Comparison of ENCODE assay signal across 2 cellular contexts in the genomic region with DNA sequence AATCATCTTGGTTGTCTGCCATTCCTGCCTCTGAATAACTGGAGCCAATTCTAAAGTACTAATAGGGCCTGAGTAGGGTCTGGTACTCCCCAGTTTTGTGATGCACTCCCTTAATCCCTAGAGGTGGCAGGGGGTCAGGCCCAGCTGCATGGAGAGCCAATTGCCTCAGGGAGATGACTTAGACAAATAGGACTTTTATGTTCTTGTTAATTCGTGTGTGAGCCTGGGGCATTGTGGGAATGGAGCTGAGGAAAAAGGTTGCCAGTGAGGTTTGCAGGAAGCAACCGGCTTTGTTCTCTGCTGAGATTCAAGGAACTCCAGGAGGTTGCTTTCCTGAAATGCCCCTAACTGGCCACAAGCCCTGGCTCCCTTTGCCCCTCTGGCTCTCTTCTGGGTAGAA.
TF ChIP-seq lines count a peak whose summit lies in the region.

No MANE protein-coding gene starts in this region.

TF ChIP-seq in SK-N-SH, 30 proteins besides CTCF, POLR2A, EP300 and RAD21:
- TF ChIP-seq RCOR1 (IDR thresholded peaks at IDR 0.05; ENCODE audit: low read length) (no peak), JUND (IDR thresholded peaks at IDR 0.05) (no peak), TAF1 (IDR thresholded peaks at IDR 0.05; ENCODE audit: borderline replicate concordance, low read depth, low read length) (no peak), FOSL2 (IDR thresholded peaks at IDR 0.05; ENCODE audit: borderline replicate concordance, low read depth) (no peak), GATA2 (CRISPR knock-in tag; IDR thresholded peaks at IDR 0.05) (no peak), NFIC (IDR thresholded peaks at IDR 0.05; ENCODE audit: borderline replicate concordance) (no peak), MAX (IDR thresholded peaks at IDR 0.05; ENCODE audit: low read depth) (no peak), MEF2A (IDR thresholded peaks at IDR 0.05; ENCODE audit: borderline replicate concordance, low read depth) (no peak), SMC3 (IDR thresholded peaks at IDR 0.05; ENCODE audit: low read depth, low read length) (no peak), ELF1 (IDR thresholded peaks at IDR 0.05) (no peak), FOXM1 (IDR thresholded peaks at IDR 0.05; ENCODE audit: low read depth) (no peak), FOXJ3 (CRISPR knock-in tag; IDR thresholded peaks at IDR 0.05) (no peak), TCF12 (IDR thresholded peaks at IDR 0.05) (no peak), ZBTB33 (IDR thresholded peaks at IDR 0.05; ENCODE audit: borderline replicate concordance, low read depth) (no peak), EZH2phosphoT487 (IDR thresholded peaks at IDR 0.05; ENCODE audit: borderline replicate concordance, low read depth) (no peak), SIN3A (IDR thresholded peaks at IDR 0.05; ENCODE audit: borderline replicate concordance, low read depth, low read length) (no peak), GABPA (IDR thresholded peaks at IDR 0.05; ENCODE audit: low read depth) (no peak), RXRA (IDR thresholded peaks at IDR 0.05; ENCODE audit: borderline replicate concordance, low read depth) (no peak)
- TF ChIP-seq, protein P1, sequence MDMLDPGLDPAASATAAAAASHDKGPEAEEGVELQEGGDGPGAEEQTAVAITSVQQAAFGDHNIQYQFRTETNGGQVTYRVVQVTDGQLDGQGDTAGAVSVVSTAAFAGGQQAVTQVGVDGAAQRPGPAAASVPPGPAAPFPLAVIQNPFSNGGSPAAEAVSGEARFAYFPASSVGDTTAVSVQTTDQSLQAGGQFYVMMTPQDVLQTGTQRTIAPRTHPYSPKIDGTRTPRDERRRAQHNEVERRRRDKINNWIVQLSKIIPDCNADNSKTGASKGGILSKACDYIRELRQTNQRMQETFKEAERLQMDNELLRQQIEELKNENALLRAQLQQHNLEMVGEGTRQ (IDR thresholded peaks at IDR 0.05; ENCODE audit: borderline replicate concordance, low read depth, low read length): no peak
- TF ChIP-seq, protein P2, sequence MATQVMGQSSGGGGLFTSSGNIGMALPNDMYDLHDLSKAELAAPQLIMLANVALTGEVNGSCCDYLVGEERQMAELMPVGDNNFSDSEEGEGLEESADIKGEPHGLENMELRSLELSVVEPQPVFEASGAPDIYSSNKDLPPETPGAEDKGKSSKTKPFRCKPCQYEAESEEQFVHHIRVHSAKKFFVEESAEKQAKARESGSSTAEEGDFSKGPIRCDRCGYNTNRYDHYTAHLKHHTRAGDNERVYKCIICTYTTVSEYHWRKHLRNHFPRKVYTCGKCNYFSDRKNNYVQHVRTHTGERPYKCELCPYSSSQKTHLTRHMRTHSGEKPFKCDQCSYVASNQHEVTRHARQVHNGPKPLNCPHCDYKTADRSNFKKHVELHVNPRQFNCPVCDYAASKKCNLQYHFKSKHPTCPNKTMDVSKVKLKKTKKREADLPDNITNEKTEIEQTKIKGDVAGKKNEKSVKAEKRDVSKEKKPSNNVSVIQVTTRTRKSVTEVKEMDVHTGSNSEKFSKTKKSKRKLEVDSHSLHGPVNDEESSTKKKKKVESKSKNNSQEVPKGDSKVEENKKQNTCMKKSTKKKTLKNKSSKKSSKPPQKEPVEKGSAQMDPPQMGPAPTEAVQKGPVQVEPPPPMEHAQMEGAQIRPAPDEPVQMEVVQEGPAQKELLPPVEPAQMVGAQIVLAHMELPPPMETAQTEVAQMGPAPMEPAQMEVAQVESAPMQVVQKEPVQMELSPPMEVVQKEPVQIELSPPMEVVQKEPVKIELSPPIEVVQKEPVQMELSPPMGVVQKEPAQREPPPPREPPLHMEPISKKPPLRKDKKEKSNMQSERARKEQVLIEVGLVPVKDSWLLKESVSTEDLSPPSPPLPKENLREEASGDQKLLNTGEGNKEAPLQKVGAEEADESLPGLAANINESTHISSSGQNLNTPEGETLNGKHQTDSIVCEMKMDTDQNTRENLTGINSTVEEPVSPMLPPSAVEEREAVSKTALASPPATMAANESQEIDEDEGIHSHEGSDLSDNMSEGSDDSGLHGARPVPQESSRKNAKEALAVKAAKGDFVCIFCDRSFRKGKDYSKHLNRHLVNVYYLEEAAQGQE (IDR thresholded peaks at IDR 0.05; ENCODE audit: low read depth, low read length): no peak

TF ChIP-seq in WTC11, 78 proteins besides CTCF, POLR2A, EP300 and RAD21:
- TF ChIP-seq, protein P3, sequence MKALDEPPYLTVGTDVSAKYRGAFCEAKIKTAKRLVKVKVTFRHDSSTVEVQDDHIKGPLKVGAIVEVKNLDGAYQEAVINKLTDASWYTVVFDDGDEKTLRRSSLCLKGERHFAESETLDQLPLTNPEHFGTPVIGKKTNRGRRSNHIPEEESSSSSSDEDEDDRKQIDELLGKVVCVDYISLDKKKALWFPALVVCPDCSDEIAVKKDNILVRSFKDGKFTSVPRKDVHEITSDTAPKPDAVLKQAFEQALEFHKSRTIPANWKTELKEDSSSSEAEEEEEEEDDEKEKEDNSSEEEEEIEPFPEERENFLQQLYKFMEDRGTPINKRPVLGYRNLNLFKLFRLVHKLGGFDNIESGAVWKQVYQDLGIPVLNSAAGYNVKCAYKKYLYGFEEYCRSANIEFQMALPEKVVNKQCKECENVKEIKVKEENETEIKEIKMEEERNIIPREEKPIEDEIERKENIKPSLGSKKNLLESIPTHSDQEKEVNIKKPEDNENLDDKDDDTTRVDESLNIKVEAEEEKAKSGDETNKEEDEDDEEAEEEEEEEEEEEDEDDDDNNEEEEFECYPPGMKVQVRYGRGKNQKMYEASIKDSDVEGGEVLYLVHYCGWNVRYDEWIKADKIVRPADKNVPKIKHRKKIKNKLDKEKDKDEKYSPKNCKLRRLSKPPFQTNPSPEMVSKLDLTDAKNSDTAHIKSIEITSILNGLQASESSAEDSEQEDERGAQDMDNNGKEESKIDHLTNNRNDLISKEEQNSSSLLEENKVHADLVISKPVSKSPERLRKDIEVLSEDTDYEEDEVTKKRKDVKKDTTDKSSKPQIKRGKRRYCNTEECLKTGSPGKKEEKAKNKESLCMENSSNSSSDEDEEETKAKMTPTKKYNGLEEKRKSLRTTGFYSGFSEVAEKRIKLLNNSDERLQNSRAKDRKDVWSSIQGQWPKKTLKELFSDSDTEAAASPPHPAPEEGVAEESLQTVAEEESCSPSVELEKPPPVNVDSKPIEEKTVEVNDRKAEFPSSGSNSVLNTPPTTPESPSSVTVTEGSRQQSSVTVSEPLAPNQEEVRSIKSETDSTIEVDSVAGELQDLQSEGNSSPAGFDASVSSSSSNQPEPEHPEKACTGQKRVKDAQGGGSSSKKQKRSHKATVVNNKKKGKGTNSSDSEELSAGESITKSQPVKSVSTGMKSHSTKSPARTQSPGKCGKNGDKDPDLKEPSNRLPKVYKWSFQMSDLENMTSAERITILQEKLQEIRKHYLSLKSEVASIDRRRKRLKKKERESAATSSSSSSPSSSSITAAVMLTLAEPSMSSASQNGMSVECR (CRISPR knock-in tag; IDR thresholded peaks at IDR 0.05; ENCODE audit: borderline replicate concordance): no peak
- no peak for TF ChIP-seq ZNF317 (CRISPR knock-in tag; IDR thresholded peaks at IDR 0.05; ENCODE audit: borderline replicate concordance, low read depth)
